Comparison of ENCODE assay signal across 20 cellular contexts in the genomic region with DNA sequence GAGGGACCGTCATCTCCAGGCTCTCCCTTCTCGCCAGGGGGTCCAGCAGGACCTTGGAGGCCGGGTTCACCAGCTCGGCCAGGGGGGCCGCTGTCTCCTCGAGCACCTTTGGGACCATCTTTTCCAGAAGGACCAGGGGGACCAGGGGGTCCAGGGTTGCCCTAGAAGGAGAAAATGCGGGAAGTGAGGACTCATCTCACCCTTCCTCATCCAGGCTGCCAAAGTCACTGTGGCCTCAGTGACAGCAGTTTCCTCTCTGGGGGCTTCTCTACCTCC. TPM values are rescaled to one million over a fixed set of nuclear protein-coding genes. Genes with fewer than 3 reads are reported as not detected.
DNase-seq lines count a peak whose midpoint lies in the region.
"Had no signal": no experiment of that assay in that cellular context is flagged by ENCODE, and none has a peak within 500 bp of the region (broad histone marks: within the 10 kb centered on the region; RNA-seq: fewer than 3 reads in every experiment).

No MANE protein-coding gene starts in this region.

- H2AK5ac ChIP-seq in neuronal stem cell (ENCODE audit: low read depth, low read length) = no peak overlapping the region

- H3K27me3 ChIP-seq in BLaER1 = no peaks in the 10 kb centered on the region
- no peaks in the 10 kb centered on the region for H3K27me3 ChIP-seq in neuronal stem cell (ENCODE audit: control insufficient read depth in 3 of 3, insufficient read depth in 3 of 3, low read depth in 1 of 3, low read length in 3 of 3)
- H3K27me3 ChIP-seq: BE2C; BLaER1 treated with 17β-estradiol and CSF1 and Interleukin-3, amounts not matched to agents 10 nM and 100 nM had no signal

- DNase-seq in neuronal stem cell (ENCODE audit: low spot score) = no peak
- DNase-seq in posterior vena cava (ENCODE audit: low spot score) = peak; percentile 58
- no peak for DNase-seq in NCI-H1105 treated with DMSO at 0.1 percent for 48 hours (lab: John Stamatoyannopoulos, UW)
- no peak for DNase-seq in activated CD4-positive, alpha-beta T cell treated with anti-CD3 and anti-CD28 coated beads, Interleukin-2, amount 50 U/mL, for 4 hours
- DNase-seq: 8988T; ACHN; BE2C; Caco-2; Calu3; CD4-positive, alpha-beta T cell; CD8-positive, alpha-beta T cell; DMS79; DND-41; EL; GDM1 had no signal

- H3K23ac ChIP-seq in neuronal stem cell (ENCODE audit: low read depth, low read length, poor library complexity) = peak overlapping the region; percentile 75

- H2BK12ac ChIP-seq in neuronal stem cell (ENCODE audit: low read length) = no peak overlapping the region

- H3K4me1 ChIP-seq in BLaER1 (peaks cover 50% of the 10 kb centered on the region), neuronal stem cell (ENCODE audit: control insufficient read depth in 2 of 2, insufficient read depth in 1 of 2, low read depth in 1 of 2, low read length in 2 of 2) (no peaks in the 10 kb centered on the region)
- H3K4me1 ChIP-seq: BE2C, Caco-2 had no signal

- intact Hi-C loops in posterior vena cava (cut with DNase I) = no loop called here

- peaks cover 3% of the 10 kb centered on the region for H3K79me1 ChIP-seq in neuronal stem cell (ENCODE audit: low read depth, low read length)

- no peak overlapping the region for H2BK5ac ChIP-seq in neuronal stem cell (ENCODE audit: low read length)

- no peak overlapping the region for H3K27ac ChIP-seq in BLaER1
- no peak overlapping the region for H3K27ac ChIP-seq in neuronal stem cell (replicated peaks; ENCODE audit: low read length)
- H3K27ac ChIP-seq: BLaER1 treated with 17β-estradiol and CSF1 and Interleukin-3, amounts not matched to agents 10 nM and 100 nM; C4-2B had no signal

- no peak overlapping the region for H3K18ac ChIP-seq in neuronal stem cell (ENCODE audit: low read length)

- no peak overlapping the region for H2BK15ac ChIP-seq in neuronal stem cell (ENCODE audit: low read length)

- H3K36me3 ChIP-seq in BLaER1 (no peaks in the 10 kb centered on the region), neuronal stem cell (replicated peaks in 1 of 2; ENCODE audit: control insufficient read depth in 2 of 2, insufficient read depth in 2 of 2, low read length in 2 of 2) (peaks cover 98 to 100% of the 10 kb centered on the region in 2 donors)
- H3K36me3 ChIP-seq: BE2C; BLaER1 treated with 17β-estradiol and CSF1 and Interleukin-3, amounts not matched to agents 10 nM and 100 nM had no signal

- H3K4me3 ChIP-seq in BLaER1 (no peak overlapping the region), neuronal stem cell (ENCODE audit: low read length in 2 of 2) (no peak overlapping the region)
- H3K4me3 ChIP-seq: BLaER1 treated with 17β-estradiol and CSF1 and Interleukin-3, amounts not matched to agents 10 nM and 100 nM; GM12878 had no signal

- 0 out of 2 replicates have a peak overlapping the region, but pooled peaks have one; percentile 28 for H3K4me2 ChIP-seq in BLaER1
- H3K4me2 ChIP-seq in neuronal stem cell (ENCODE audit: insufficient read depth, low read length, poor library complexity, severe bottlenecking) = no peak overlapping the region

- no CpG with 5 or more reads among the region's 7 CpGs for WGBS in neuronal stem cell (ENCODE audit: extremely low coverage in 2 of 2, insufficient read length in 2 of 2, insufficient replicate concordance in 1 of 2), 2 donors

- no peak overlapping the region for H4K8ac ChIP-seq in neuronal stem cell (ENCODE audit: low read depth, low read length)

- H3K9me3 ChIP-seq in BLaER1 = no peaks in the 10 kb centered on the region
- H3K9me3 ChIP-seq in neuronal stem cell (replicated peaks in 1 of 2; ENCODE audit: control insufficient read depth in 2 of 2, insufficient read depth in 1 of 2, low read depth in 1 of 2, low read length in 2 of 2) = peaks cover 0 to 2% of the 10 kb centered on the region in 2 donors
- H3K9me3 ChIP-seq: BE2C; BLaER1 treated with 17β-estradiol and CSF1 and Interleukin-3, amounts not matched to agents 10 nM and 100 nM; Caco-2 had no signal

- no peak overlapping the region for H3K4ac ChIP-seq in neuronal stem cell (ENCODE audit: low read length)

- H3K14ac ChIP-seq in neuronal stem cell (ENCODE audit: low read length) = no peak overlapping the region

- no peak overlapping the region for H3K9ac ChIP-seq in BLaER1
- no peak overlapping the region for H3K9ac ChIP-seq in neuronal stem cell (ENCODE audit: low read depth, low read length, poor library complexity)
- H3K9ac ChIP-seq: BLaER1 treated with 17β-estradiol and CSF1 and Interleukin-3, amounts not matched to agents 10 nM and 100 nM had no signal

- no peak overlapping the region for H2AFZ ChIP-seq in neuronal stem cell (ENCODE audit: low read length)

- no peak overlapping the region for H2BK120ac ChIP-seq in neuronal stem cell (ENCODE audit: low read depth, low read length)

- no peak overlapping the region for H4K91ac ChIP-seq in neuronal stem cell (ENCODE audit: low read depth, low read length, poor library complexity)

- H4K20me1 ChIP-seq in BLaER1 = no peaks in the 10 kb centered on the region
- H4K20me1 ChIP-seq: BLaER1 treated with 17β-estradiol and CSF1 and Interleukin-3, amounts not matched to agents 10 nM and 100 nM had no signal

RNA-seq across cellular contexts. Expression of a gene that starts 15.1 kb away (rescaled TPM):
- 71.6 TPM for polyA plus RNA-seq in neuronal stem cell (2013, experiment 1 of 2)
- polyA plus RNA-seq in neuronal stem cell (2013, experiment 2 of 2) = 70.1 TPM
- 10 to 100 TPM; 29.5 to 36.1 TPM for total RNA-seq in posterior vena cava

RNA-seq across cellular contexts. Expression of a gene that starts 25.7 kb away (rescaled TPM):
- 481 TPM for polyA plus RNA-seq in neuronal stem cell (2013, experiment 1 of 2)
- 461 TPM for polyA plus RNA-seq in neuronal stem cell (2013, experiment 2 of 2)
- total RNA-seq in posterior vena cava = not detected
- total RNA-seq: CD4-positive, alpha-beta T cell; CD8-positive, alpha-beta T cell had no signal
- polyA plus RNA-seq: AG04450 had no signal
